Comparison of ENCODE assay signal across 11 cellular contexts in the genomic region with DNA sequence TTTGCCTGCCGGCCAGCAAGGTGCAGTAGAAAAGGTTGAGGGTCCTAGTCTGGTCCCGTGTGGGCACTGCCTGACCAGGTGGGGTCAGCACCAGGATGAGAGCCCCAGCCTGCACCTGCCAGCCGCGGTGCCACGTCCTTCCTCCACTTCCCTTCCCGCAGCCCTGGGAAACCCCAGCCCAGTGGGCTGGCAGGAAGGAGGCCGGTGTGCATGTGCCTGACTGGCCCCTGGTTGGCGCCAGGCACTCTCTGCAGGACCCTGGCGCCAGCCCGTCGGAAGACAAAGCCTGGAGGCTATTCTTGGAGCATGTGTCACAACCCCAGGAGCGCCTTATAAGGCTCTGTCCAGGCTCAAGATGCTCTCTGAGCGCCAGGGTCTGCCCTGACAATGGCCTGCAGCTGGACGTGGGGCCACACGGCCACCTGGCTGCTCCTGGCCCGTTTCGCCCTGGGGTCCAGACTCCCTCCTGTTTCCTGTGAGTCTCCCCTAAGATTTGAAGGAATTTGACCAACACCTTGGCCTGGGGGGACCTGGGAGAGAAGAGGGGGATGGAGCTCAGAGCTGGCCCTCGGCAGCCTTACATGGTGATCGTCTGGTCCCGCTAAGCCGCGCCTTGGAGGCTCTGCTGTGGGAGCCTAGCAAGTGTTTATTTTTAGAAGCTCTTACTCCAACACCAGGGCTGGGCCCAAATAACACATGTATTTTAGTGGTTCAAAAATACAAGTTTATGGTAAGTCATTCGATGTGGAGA. TPM values are rescaled to one million over a fixed set of nuclear protein-coding genes. Genes with fewer than 3 reads are reported as not detected.
A peak's percentile ranks its signal among the peaks of the same experiment; 100 is the strongest.
DNase-seq lines count a peak whose midpoint lies in the region; ATAC-seq and TF ChIP-seq lines count a peak whose summit lies in the region.
"Had no signal": no experiment of that assay in that cellular context is flagged by ENCODE, and none has a peak within 500 bp of the region (broad histone marks: within the 10 kb centered on the region; RNA-seq: fewer than 3 reads in every experiment).

No MANE protein-coding gene starts in this region.

- no peaks in the 10 kb centered on the region for H3K27me3 Mint-ChIP-seq in activated naive CD4-positive, alpha-beta T cell treated with anti-CD3 and anti-CD28 coated beads for 36 hours (ENCODE audit: low read depth)
- H3K27me3 Mint-ChIP-seq: CD4-positive, CD25-positive, alpha-beta regulatory T cell had no signal

- peaks cover 0 to 52% (median 0%) of the 10 kb centered on the region in 11 experiments; a peak in 10 of 22 replicates for H3K27me3 ChIP-seq in BLaER1 treated with 17β-estradiol and CSF1 and Interleukin-3, amounts not matched to agents 10 nM and 100 nM
- H3K27me3 ChIP-seq in RWPE2 (ENCODE audit: insufficient read depth, poor library complexity, severe bottlenecking) (no peaks in the 10 kb centered on the region), trophoblast cell (ENCODE audit: insufficient read depth, low read length) (no peaks in the 10 kb centered on the region)

- H3K9me3 ChIP-seq in BLaER1 treated with 17β-estradiol and CSF1 and Interleukin-3, amounts not matched to agents 10 nM and 100 nM (replicated peaks in 1 of 11), result no peaks in the 10 kb centered on the region
- H3K9me3 ChIP-seq in RWPE2 (ENCODE audit: severe bottlenecking) (no peaks in the 10 kb centered on the region), trophoblast cell (ENCODE audit: insufficient read depth, low read depth, low read length) (peaks cover 1% of the 10 kb centered on the region)

- in situ Hi-C loops in GM13977 (cut with MboI; ENCODE audit: low pct_unique_long_range_greater_than_20kb, low sequenced_read_pairs, unreplicated experiment), result no loop called here

- peak overlapping the region; percentile 43 for H4K8ac ChIP-seq in trophoblast cell (ENCODE audit: low read depth, low read length)

- peak overlapping the region; percentile 35 for H3K18ac ChIP-seq in trophoblast cell (ENCODE audit: low read length)

- H3K4ac ChIP-seq in trophoblast cell (ENCODE audit: low read depth, low read length), result peak overlapping the region; percentile 42

- ATAC-seq in RWPE2 (ENCODE audit: low read depth) (no peak), Right ventricle myocardium inferior (peak; percentile 46), HG02885 (IDR thresholded peaks at IDR 0.05; ENCODE audit: poor library complexity, unreplicated experiment) (no peak)

- H3K4me3 ChIP-seq in BLaER1 treated with 17β-estradiol and CSF1 and Interleukin-3, amounts not matched to agents 10 nM and 100 nM, result peak overlapping the region in 2 of 10 experiments; percentile 4 to 18; a peak in 2 of 20 replicates
- H3K4me3 ChIP-seq in RWPE2 (ENCODE audit: severe bottlenecking), result no peak overlapping the region
- no peak overlapping the region for H3K4me3 ChIP-seq in trophoblast cell (ENCODE audit: low read depth, low read length)

- no CpG with 5 or more reads among the region's 23 CpGs for WGBS in trophoblast cell (ENCODE audit: extremely low coverage, insufficient coverage, insufficient read length)

- peak overlapping the region; percentile 51 for H3K14ac ChIP-seq in trophoblast cell (ENCODE audit: low read length)

- H3K27ac Mint-ChIP-seq in activated naive CD4-positive, alpha-beta T cell treated with anti-CD3 and anti-CD28 coated beads for 36 hours, result no peak overlapping the region
- H3K27ac Mint-ChIP-seq: CD4-positive, CD25-positive, alpha-beta regulatory T cell had no signal

- peak overlapping the region; percentile 73 to 99 (median 94) for H3K4me2 ChIP-seq in BLaER1 treated with 17β-estradiol and CSF1 and Interleukin-3, amounts not matched to agents 10 nM and 100 nM
- H3K4me2 ChIP-seq in trophoblast cell (ENCODE audit: low read length), result no peak overlapping the region

- peak overlapping the region; percentile 83 for H2BK120ac ChIP-seq in trophoblast cell (ENCODE audit: insufficient read depth, low read length, poor library complexity)

- CTCF ChIA-PET in activated naive CD4-positive, alpha-beta T cell treated with anti-CD3 and anti-CD28 coated beads for 36 hours (lab: Charles Lee), result no interaction called here

- H3K4me3 Mint-ChIP-seq in activated naive CD4-positive, alpha-beta T cell treated with anti-CD3 and anti-CD28 coated beads for 36 hours, result no peak overlapping the region
- H3K4me3 Mint-ChIP-seq: CD4-positive, CD25-positive, alpha-beta regulatory T cell; central memory CD8-positive, alpha-beta T cell had no signal

- peaks cover 51 to 78% (median 67%) of the 10 kb centered on the region in 10 experiments for H3K4me1 ChIP-seq in BLaER1 treated with 17β-estradiol and CSF1 and Interleukin-3, amounts not matched to agents 10 nM and 100 nM
- no peaks in the 10 kb centered on the region for H3K4me1 ChIP-seq in RWPE2 (ENCODE audit: insufficient read depth, poor library complexity, severe bottlenecking)
- H3K4me1 ChIP-seq in trophoblast cell (ENCODE audit: control insufficient read depth in 1 of 2, insufficient read depth in 2 of 2, low read length in 2 of 2), result peaks cover 39 to 44% of the 10 kb centered on the region in 2 experiments

- H4K91ac ChIP-seq in trophoblast cell (ENCODE audit: low read depth, low read length), result peak overlapping the region; percentile 80

- H2BK5ac ChIP-seq in trophoblast cell (ENCODE audit: low read depth, low read length, poor library complexity), result peak overlapping the region; percentile 81

- H3K36me3 ChIP-seq in BLaER1 treated with 17β-estradiol and CSF1 and Interleukin-3, amounts not matched to agents 10 nM and 100 nM, result no peaks in the 10 kb centered on the region
- no peaks in the 10 kb centered on the region for H3K36me3 ChIP-seq in RWPE2 (ENCODE audit: low read depth)
- H3K36me3 ChIP-seq in trophoblast cell (ENCODE audit: control insufficient read depth in 1 of 2, insufficient read depth in 2 of 2, low read length in 2 of 2), result no peaks in the 10 kb centered on the region

- H3K9ac ChIP-seq in BLaER1 treated with 17β-estradiol and CSF1 and Interleukin-3, amounts not matched to agents 10 nM and 100 nM, result peak overlapping the region in 3 of 11 experiments; percentile 71 to 75 (median 72); a peak in 5 of 22 replicates
- no peak overlapping the region for H3K9ac ChIP-seq in trophoblast cell (ENCODE audit: low read length)

- no peak overlapping the region for H4K12ac ChIP-seq in trophoblast cell (ENCODE audit: low read depth, low read length)

- H3K4me1 Mint-ChIP-seq in activated naive CD4-positive, alpha-beta T cell treated with anti-CD3 and anti-CD28 coated beads for 36 hours (ENCODE audit: low read depth), result peaks cover 21% of the 10 kb centered on the region

- H3K9me3 Mint-ChIP-seq in activated naive CD4-positive, alpha-beta T cell treated with anti-CD3 and anti-CD28 coated beads for 36 hours, result no peaks in the 10 kb centered on the region
- H3K9me3 Mint-ChIP-seq: CD4-positive, CD25-positive, alpha-beta regulatory T cell; central memory CD8-positive, alpha-beta T cell had no signal

- H3K27ac ChIP-seq in BLaER1 treated with 17β-estradiol and CSF1 and Interleukin-3, amounts not matched to agents 10 nM and 100 nM, result peak overlapping the region in 3 of 11 experiments; percentile 2 to 80 (median 74); a peak in 4 of 22 replicates
- no peak overlapping the region for H3K27ac ChIP-seq in RWPE2 (ENCODE audit: poor library complexity, severe bottlenecking)
- peak overlapping the region; percentile 82 for H3K27ac ChIP-seq in trophoblast cell (ENCODE audit: low read depth, low read length)

- H3K23ac ChIP-seq in trophoblast cell (ENCODE audit: low read length), result no peak overlapping the region

- H3K79me2 ChIP-seq in trophoblast cell (ENCODE audit: control insufficient read depth, insufficient read depth, low read length, poor library complexity), result peaks cover 6% of the 10 kb centered on the region

- H2AK5ac ChIP-seq in trophoblast cell (ENCODE audit: low read length), result peak overlapping the region; percentile 11

- no peaks in the 10 kb centered on the region for H3K36me3 Mint-ChIP-seq in activated naive CD4-positive, alpha-beta T cell treated with anti-CD3 and anti-CD28 coated beads for 36 hours (ENCODE audit: low read depth)
- H3K36me3 Mint-ChIP-seq: CD4-positive, CD25-positive, alpha-beta regulatory T cell had no signal

- intact Hi-C loops in Right ventricle myocardium inferior (cut with DNase I), result loop anchor here (2.0 kb wide), 2 partner anchors 37 to 45 kb away; no protein-coding TSS in a partner anchor
- intact Hi-C loops in activated naive CD4-positive, alpha-beta T cell treated with anti-CD3 and anti-CD28 coated beads for 36 hours (cut with micrococcal nuclease), result no loop called here

- TF ChIP-seq CTCF in RWPE2 (IDR thresholded peaks at IDR 0.05; ENCODE audit: poor library complexity, severe bottlenecking), result no peak
- no peak for TF ChIP-seq CTCF in GM13977 (IDR thresholded peaks at IDR 0.05; ENCODE audit: extremely low read depth, insufficient read depth, missing control alignments)

- peak; percentile 42 for DNase-seq in RWPE2 (ENCODE audit: low spot score)
- peak; percentile 80 for DNase-seq in Right ventricle myocardium inferior (ENCODE audit: missing footprints)
- no peak for DNase-seq in trophoblast cell
- no peak for DNase-seq in GM13977 (ENCODE audit: low spot score)
- DNase-seq in activated naive CD4-positive, alpha-beta T cell treated with anti-CD3 and anti-CD28 coated beads for 36 hours, result no peak
- DNase-seq in amniotic stem cell (lab: John Stamatoyannopoulos, UW), result no peak
- DNase-seq: activated CD4-positive, alpha-beta T cell treated with anti-CD3 and anti-CD28 coated beads for 1 hour; CD4-positive, CD25-positive, alpha-beta regulatory T cell had no signal

- H2BK12ac ChIP-seq in trophoblast cell (ENCODE audit: low read length), result peak overlapping the region; percentile 56

- H4K20me1 ChIP-seq in BLaER1 treated with 17β-estradiol and CSF1 and Interleukin-3, amounts not matched to agents 10 nM and 100 nM, result peaks cover 0 to 32% (median 5%) of the 10 kb centered on the region in 11 experiments; a peak in 8 of 22 replicates

- H3K79me1 ChIP-seq in trophoblast cell (ENCODE audit: low read length), result peaks cover 45% of the 10 kb centered on the region

- H2AFZ ChIP-seq in trophoblast cell (ENCODE audit: insufficient read depth, low read length, poor library complexity), result no peak overlapping the region

RNA-seq across cellular contexts. Expression of gene POFUT2, which starts 31.9 kb away (rescaled TPM):
- 16.9 TPM for total RNA-seq in Right ventricle myocardium inferior
- 33.1 and 33.8 TPM in 2 replicates for polyA plus RNA-seq in trophoblast cell (2013)
- 10 to 100 TPM; 14.4 to 15.9 TPM for total RNA-seq in activated naive CD4-positive, alpha-beta T cell treated with anti-CD3 and anti-CD28 coated beads for 36 hours

Comparison
In these comparisons a context has a peak if more than half of its experiments do, and no peak if none do; other contexts are left out.
1. DNase-seq: peak in RWPE2 (single experiment) and Right ventricle myocardium inferior (single experiment); none in trophoblast cell (0 of 2), GM13977 (single experiment), activated naive CD4-positive, alpha-beta T cell treated with anti-CD3 and anti-CD28 coated beads for 36 hours (single experiment) and amniotic stem cell (single experiment).